Comparison of ENCODE assay signal across 8 cellular contexts in the genomic region with DNA sequence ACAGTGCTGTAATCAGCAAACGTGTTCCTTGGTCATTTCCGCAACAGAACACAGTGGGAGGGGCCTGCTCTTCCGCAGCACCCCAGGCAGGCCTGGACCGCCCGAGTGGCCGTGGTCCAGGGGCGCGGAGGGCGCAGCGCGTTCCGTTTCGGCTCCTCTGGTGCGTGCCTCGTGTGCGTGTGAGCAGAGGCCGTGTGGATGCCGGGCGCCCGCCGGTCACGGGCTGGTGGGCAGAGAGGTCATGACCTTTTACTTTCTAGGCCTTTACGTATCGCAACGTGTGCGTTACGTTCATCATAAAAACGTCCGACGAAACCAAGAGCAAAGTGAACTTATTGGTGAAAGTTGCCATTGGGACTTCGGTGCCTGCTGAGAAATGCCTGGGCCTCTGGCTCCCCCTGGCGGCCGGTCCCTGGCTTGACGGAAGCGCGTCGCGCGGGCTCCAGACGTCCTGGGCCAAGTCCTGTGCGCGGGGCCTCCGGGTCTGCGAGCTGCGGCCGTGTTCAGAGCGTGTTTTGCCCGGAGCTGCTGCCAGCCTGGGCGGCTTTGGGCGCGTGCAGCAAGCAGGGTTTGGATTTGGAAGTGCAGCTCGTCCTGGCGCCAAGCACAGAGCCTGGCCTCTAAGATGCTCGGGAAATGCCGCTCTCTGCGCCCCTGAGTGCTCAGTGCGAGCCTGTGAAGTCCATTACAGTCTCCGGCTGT. TPM values are rescaled to one million over a fixed set of nuclear protein-coding genes. Genes with fewer than 3 reads are reported as not detected.
DNase-seq lines count a peak whose midpoint lies in the region; ATAC-seq, FAIRE-seq and TF ChIP-seq lines count a peak whose summit lies in the region.

No MANE protein-coding gene starts in this region.

- H3K36me3 Mint-ChIP-seq in activated T-helper 2 cell treated with anti-CD3 and anti-CD28 coated beads, Interferon-gamma antibody, Interleukin-2, Interleukin-4, amounts not matched to agents 10 μg/mL and 5 μg/mL and 100 μg/mL, durations not matched to agents 14 hours and 24 hours and 36 hours (ENCODE audit: low read depth): no peaks in the 10 kb centered on the region

- H4K20me1 ChIP-seq in neural cell (ENCODE audit: insufficient read depth): no peaks in the 10 kb centered on the region

- POLR2A ChIA-PET in RWPE1 (lab: Yijun Ruan, JAX; ENCODE audit: low non-redundant PET): no interaction called here

- peak; percentile 97 for TF ChIP-seq RAD21 in neural cell (conservative IDR thresholded peaks at IDR 0.05)

- H2AFZ ChIP-seq in neural cell (ENCODE audit: low read depth, low read length): no peak overlapping the region

- no peaks in the 10 kb centered on the region for H3K27me3 Mint-ChIP-seq in activated T-helper 2 cell treated with anti-CD3 and anti-CD28 coated beads, Interferon-gamma antibody, Interleukin-2, Interleukin-4, amounts not matched to agents 10 μg/mL and 5 μg/mL and 100 μg/mL, durations not matched to agents 14 hours and 24 hours and 36 hours (ENCODE audit: low read depth)

- H3K4me1 Mint-ChIP-seq in activated T-helper 2 cell treated with anti-CD3 and anti-CD28 coated beads, Interferon-gamma antibody, Interleukin-2, Interleukin-4, amounts not matched to agents 10 μg/mL and 5 μg/mL and 100 μg/mL, durations not matched to agents 14 hours and 24 hours and 36 hours (ENCODE audit: low read depth): peaks cover 4% of the 10 kb centered on the region

- no peak overlapping the region for H3K27ac Mint-ChIP-seq in activated T-helper 2 cell treated with anti-CD3 and anti-CD28 coated beads, Interferon-gamma antibody, Interleukin-2, Interleukin-4, amounts not matched to agents 10 μg/mL and 5 μg/mL and 100 μg/mL, durations not matched to agents 14 hours and 24 hours and 36 hours

- H3K9ac ChIP-seq in neural cell (ENCODE audit: low read length): no peak overlapping the region

- H3F3A ChIP-seq in neural cell (ENCODE audit: insufficient read depth, low read length, poor library complexity, severe bottlenecking): no peaks in the 10 kb centered on the region

- no peaks in the 10 kb centered on the region for H3K9me3 ChIP-seq in neural cell (ENCODE audit: low read length)

- TF ChIP-seq EP300 in neural cell (conservative IDR thresholded peaks at IDR 0.05; ENCODE audit: poor library complexity, severe bottlenecking): no peak

- no peak overlapping the region for H3K4me3 Mint-ChIP-seq in activated T-helper 2 cell treated with anti-CD3 and anti-CD28 coated beads, Interferon-gamma antibody, Interleukin-2, Interleukin-4, amounts not matched to agents 10 μg/mL and 5 μg/mL and 100 μg/mL, durations not matched to agents 14 hours and 24 hours and 36 hours (ENCODE audit: low read depth)

- H3K4me3 ChIP-seq in fibroblast of pulmonary artery (replicated peaks; ENCODE audit: low read depth, low read length) (peak overlapping the region; percentile 25), neural cell (ENCODE audit: low read length) (no peak overlapping the region)

- peak; percentile 59 for DNase-seq in HT-29 (ENCODE audit: low spot score)
- DNase-seq in RWPE1 (ENCODE audit: low spot score): peak; percentile 71
- DNase-seq in activated T-helper 2 cell treated with anti-CD3 and anti-CD28 coated beads, Interferon-gamma antibody, Interleukin-2, Interleukin-4, amounts not matched to agents 10 μg/mL and 5 μg/mL and 100 μg/mL, durations not matched to agents 14 hours and 24 hours and 36 hours (ENCODE audit: low spot score): peak; percentile 77
- DNase-seq in fibroblast of pulmonary artery (ENCODE audit: low read depth): peak; percentile 94
- DNase-seq in stimulated activated naive CD8-positive, alpha-beta T cell treated with anti-CD3 and anti-CD28 coated beads, Interleukin-15, Interleukin-2, amounts not matched to agents 100 U/mL and 50 U/mL, for 24 hours: peak; percentile 88

- CTCF ChIA-PET in RWPE1 (lab: Yijun Ruan, JAX): interaction anchor here (0.5 to 2.3 kb wide), 8 partner anchors 10 to 299 kb away, joined by 3 to 9 read pairs (median 3); no protein-coding TSS in a partner anchor

- H3K27ac ChIP-seq in RWPE1: peak overlapping the region; percentile 54
- no peak overlapping the region for H3K27ac ChIP-seq in neural cell (ENCODE audit: low read length)

- H3K9me2 ChIP-seq in neural cell (ENCODE audit: insufficient read depth, low read length): no peaks in the 10 kb centered on the region

- TF ChIP-seq CTCF in RWPE1 (conservative IDR thresholded peaks at IDR 0.05; ENCODE audit: low read depth): peak; percentile 92
- TF ChIP-seq CTCF in fibroblast of pulmonary artery (IDR thresholded peaks at IDR 0.05; ENCODE audit: low read length, missing control alignments): peak; percentile 87
- peak; percentile 95 for TF ChIP-seq CTCF in neural cell (IDR thresholded peaks at IDR 0.05; ENCODE audit: poor library complexity, severe bottlenecking)

- no peak overlapping the region for H3K4me2 ChIP-seq in neural cell (ENCODE audit: low read length)

- H3K79me2 ChIP-seq in neural cell (replicated peaks; ENCODE audit: insufficient read depth, low read length): no peaks in the 10 kb centered on the region

- H3K36me3 ChIP-seq in neural cell (ENCODE audit: insufficient read depth, low read length): no peaks in the 10 kb centered on the region

- H3K9me3 Mint-ChIP-seq in activated T-helper 2 cell treated with anti-CD3 and anti-CD28 coated beads, Interferon-gamma antibody, Interleukin-2, Interleukin-4, amounts not matched to agents 10 μg/mL and 5 μg/mL and 100 μg/mL, durations not matched to agents 14 hours and 24 hours and 36 hours: no peaks in the 10 kb centered on the region

- ATAC-seq in stimulated activated naive CD8-positive, alpha-beta T cell treated with anti-CD3 and anti-CD28 coated beads, Interleukin-15, Interleukin-2, amounts not matched to agents 100 U/mL and 50 U/mL, for 24 hours: peak; percentile 83
- no peak for ATAC-seq in HG02938 (IDR thresholded peaks at IDR 0.05; ENCODE audit: unreplicated experiment)

- no peaks in the 10 kb centered on the region for H3K27me3 ChIP-seq in neural cell (ENCODE audit: insufficient read depth, low read depth, low read length)

- peak; percentile 27 for FAIRE-seq in G401.6 (lab: Jason Lieb, UNC)

- intact Hi-C loops in activated T-helper 2 cell treated with anti-CD3 and anti-CD28 coated beads, Interferon-gamma antibody, Interleukin-2, Interleukin-4, amounts not matched to agents 10 μg/mL and 5 μg/mL and 100 μg/mL, durations not matched to agents 14 hours and 24 hours and 36 hours (cut with micrococcal nuclease): loop anchor here (1.0 kb wide), 3 partner anchors 147 to 381 kb away; no protein-coding TSS in a partner anchor

TF ChIP-seq in neural cell, 6 proteins besides CTCF, POLR2A, EP300 and RAD21:
- TF ChIP-seq POLR2AphosphoS5 (IDR thresholded peaks at IDR 0.05) (no peak), EZH2 (IDR thresholded peaks at IDR 0.05; ENCODE audit: borderline replicate concordance, insufficient read depth, low read length, poor library complexity, severe bottlenecking) (no peak), TAF1 (IDR thresholded peaks at IDR 0.05; ENCODE audit: low read depth) (no peak), SMC3 (conservative IDR thresholded peaks at IDR 0.05; ENCODE audit: poor library complexity) (peak; percentile 99), REST (IDR thresholded peaks at IDR 0.05; ENCODE audit: borderline replicate concordance) (no peak)
TF ChIP-seq in neural cell: peak in this region for 1.

RNA-seq across cellular contexts. Expression of gene COL18A1, which starts 34.4 kb away (rescaled TPM):
- total RNA-seq in HT-29 (2014; rRNA removed; shearing (Covaris generic)): 27.7 and 32.2 TPM in 2 replicates
- 2.9 and 3.4 TPM in 2 replicates for total RNA-seq in activated T-helper 2 cell treated with anti-CD3 and anti-CD28 coated beads, Interferon-gamma antibody, Interleukin-2, Interleukin-4, amounts not matched to agents 10 μg/mL and 5 μg/mL and 100 μg/mL, durations not matched to agents 14 hours and 24 hours and 36 hours
- polyA plus RNA-seq in neural cell: 2.5 and 3.7 TPM in 2 replicates
- polyA minus RNA-seq in neural cell: 1.7 and 2.2 TPM in 2 replicates
